Comparison of ENCODE assay signal across 12 cellular contexts in the genomic region with DNA sequence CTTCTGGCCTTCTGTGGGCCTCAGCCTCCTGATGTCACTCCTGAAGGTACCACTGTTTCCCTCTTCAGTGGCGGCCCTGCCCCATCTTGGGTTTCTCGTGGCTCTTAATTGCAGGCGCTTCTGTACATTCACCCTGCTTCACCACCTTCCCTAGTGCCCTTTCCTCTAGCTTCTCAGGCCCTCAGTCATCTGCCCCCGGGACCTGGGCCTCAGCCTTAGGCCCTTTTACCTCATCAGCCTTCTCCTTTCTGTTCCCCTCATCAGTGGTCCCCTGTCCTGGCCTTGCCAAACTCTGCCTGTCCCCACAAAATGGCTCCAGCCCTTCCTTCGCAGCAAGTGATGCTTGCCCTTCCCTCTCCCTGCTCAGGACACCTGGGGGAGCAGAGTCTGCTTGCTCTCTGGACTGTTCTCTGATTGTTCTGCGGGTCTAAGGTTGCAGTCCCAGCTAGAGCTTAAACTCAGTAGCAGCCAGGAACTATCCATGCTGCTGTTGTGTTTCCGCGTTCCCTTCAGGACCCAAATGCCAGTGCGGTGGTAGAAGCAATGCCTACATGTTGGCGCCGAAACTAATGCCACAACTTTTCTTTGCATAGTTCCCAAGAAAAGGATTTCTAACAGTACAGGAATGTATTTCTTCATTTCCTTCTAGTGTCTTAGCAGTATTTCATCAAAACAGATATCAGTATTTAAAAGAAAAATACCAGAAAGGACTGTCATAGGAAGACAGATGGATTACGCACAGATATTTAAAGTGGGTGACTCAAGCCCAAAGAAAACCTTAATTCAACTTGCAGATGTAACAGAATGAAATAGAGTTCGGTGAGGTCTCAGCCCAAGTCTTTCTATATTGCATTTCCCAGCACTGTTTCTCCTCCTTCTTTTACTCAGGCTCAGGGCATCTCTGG. TPM values are rescaled to one million over a fixed set of nuclear protein-coding genes. Genes with fewer than 3 reads are reported as not detected.
A peak's percentile ranks its signal among the peaks of the same experiment; 100 is the strongest.
DNase-seq lines count a peak whose midpoint lies in the region; ATAC-seq and TF ChIP-seq lines count a peak whose summit lies in the region.
"Had no signal": no experiment of that assay in that cellular context is flagged by ENCODE, and none has a peak within 500 bp of the region (broad histone marks: within the 10 kb centered on the region; RNA-seq: fewer than 3 reads in every experiment).

No MANE protein-coding gene starts in this region.

- peaks cover 10% of the 10 kb centered on the region for H4K20me1 ChIP-seq in IMR-90 (ENCODE audit: insufficient read depth, low read length)

- H3K4me3 ChIP-seq in IMR-90 (ENCODE audit: insufficient read depth, low read depth, low read length) = no peak overlapping the region
- H3K4me3 ChIP-seq in brain microvascular endothelial cell (ENCODE audit: low read depth, low read length) = no peak overlapping the region
- H3K4me3 ChIP-seq in mesenchymal stem cell (ENCODE audit: insufficient read depth in 1 of 2, low read depth in 1 of 2, low read length in 2 of 2) = peak overlapping the region in 1 of 2 experiments; percentile 39
- H3K4me3 ChIP-seq in upper lobe of left lung = no peak overlapping the region

- peak overlapping the region; percentile 94 for H2BK20ac ChIP-seq in IMR-90 (ENCODE audit: low read depth, low read length)

- peak overlapping the region; percentile 99 for H3K4ac ChIP-seq in IMR-90 (ENCODE audit: low read depth, low read length)
- H3K4ac ChIP-seq in mesenchymal stem cell (ENCODE audit: low read depth in 1 of 2, low read length in 2 of 2) = no peak overlapping the region

- TF ChIP-seq CTCF in IMR-90 (conservative IDR thresholded peaks at IDR 0.05; ENCODE audit: low read depth, low read length) (no peak), brain microvascular endothelial cell (IDR thresholded peaks at IDR 0.05; ENCODE audit: low read depth, low read length, missing control alignments) (no peak), upper lobe of left lung (IDR thresholded peaks at IDR 0.05) (no peak)

- peak overlapping the region; percentile 98 for H4K91ac ChIP-seq in IMR-90 (ENCODE audit: insufficient read depth, low read depth, low read length)
- H4K91ac ChIP-seq in mesenchymal stem cell (ENCODE audit: low read length) = no peak overlapping the region

- BruUV-seq in IMR-90 (replicated peaks; lab: Mats Ljungman, UMichigan) = no TSS peak

- ATAC-seq in IMR-90 (ENCODE audit: low read depth) (peak; percentile 79), upper lobe of left lung (ENCODE audit: low FRiP score in 2 of 2) (no peak)
- ATAC-seq in activated CD4-positive, CD25-positive, alpha-beta regulatory T cell treated with anti-CD3 and anti-CD28 coated beads, Interleukin-2, amount 50 U/mL, for 24 hours = no peak
- ATAC-seq: left cardiac atrium had no signal

- peak overlapping the region; percentile 64 for H3K4me2 ChIP-seq in IMR-90 (ENCODE audit: low read depth, low read length)
- no peak overlapping the region for H3K4me2 ChIP-seq in mesenchymal stem cell (ENCODE audit: low read length, poor library complexity, severe bottlenecking)

- H2AFZ ChIP-seq in IMR-90 (replicated peaks; ENCODE audit: low read length, poor library complexity) (peak overlapping the region; percentile 73), mesenchymal stem cell (ENCODE audit: low read depth, low read length) (no peak overlapping the region)

- DNase-seq in AG20443 (ENCODE audit: low spot score) (peak; percentile 63), IMR-90 (peak; percentile 96), brain microvascular endothelial cell (peak; percentile 77), mesenchymal stem cell (peak; percentile 83), medulla oblongata (ENCODE audit: extremely low spot score) (no peak), pons (ENCODE audit: low spot score) (no peak), upper lobe of left lung (no peak)
- DNase-seq: activated CD4-positive, alpha-beta memory T cell treated with anti-CD3 and anti-CD28 coated beads for 36 hours; left cardiac atrium; NCI-H1417 treated with DMSO at 0.1 percent for 48 hours; NCI-H748 treated with DMSO at 0.1 percent for 48 hours had no signal

- no peaks in the 10 kb centered on the region for H3K27me3 ChIP-seq in IMR-90 (ENCODE audit: control insufficient read depth, insufficient read depth, low read length)
- H3K27me3 ChIP-seq in brain microvascular endothelial cell (replicated peaks) = no peaks in the 10 kb centered on the region
- H3K27me3 ChIP-seq in mesenchymal stem cell (ENCODE audit: control insufficient read depth in 1 of 2, insufficient read depth in 1 of 2, low read length in 2 of 2) = no peaks in the 10 kb centered on the region
- H3K27me3 ChIP-seq in upper lobe of left lung = no peaks in the 10 kb centered on the region

- POLR2A ChIA-PET in IMR-90 (lab: Charles Lee; ENCODE audit: unreplicated experiment) = no interaction called here

- peak overlapping the region; percentile 88 for H2BK15ac ChIP-seq in IMR-90 (ENCODE audit: low read depth, low read length)
- H2BK15ac ChIP-seq in mesenchymal stem cell (ENCODE audit: low read depth, poor library complexity, severe bottlenecking) = no peak overlapping the region

- peak overlapping the region; percentile 95 for H2AK9ac ChIP-seq in IMR-90 (replicated peaks; ENCODE audit: low read depth, low read length, poor library complexity)

- peak overlapping the region; percentile 88 to 97 for H4K8ac ChIP-seq in IMR-90 (ENCODE audit: low read depth in 2 of 2, low read length in 2 of 2)
- H4K8ac ChIP-seq in mesenchymal stem cell (ENCODE audit: low read length) = no peak overlapping the region

- H3K4me1 ChIP-seq in IMR-90 (ENCODE audit: control insufficient read depth, insufficient read depth, low read length) = peaks cover 26% of the 10 kb centered on the region
- H3K4me1 ChIP-seq in mesenchymal stem cell (ENCODE audit: control insufficient read depth, insufficient read depth, low read depth, low read length) = peaks cover 4% of the 10 kb centered on the region
- peaks cover 0 to 9% (median 7%) of the 10 kb centered on the region in 4 donors for H3K4me1 ChIP-seq in upper lobe of left lung

- H3K79me1 ChIP-seq in IMR-90 (ENCODE audit: low read depth in 1 of 2, low read length in 2 of 2) (peaks cover 19 to 37% of the 10 kb centered on the region in 2 experiments; a peak in 3 of 4 replicates), mesenchymal stem cell (replicated peaks; ENCODE audit: low read length, poor library complexity, severe bottlenecking) (peaks cover 29% of the 10 kb centered on the region)

- H3K9ac ChIP-seq in IMR-90 (ENCODE audit: low read depth, low read length) (peak overlapping the region; percentile 21), mesenchymal stem cell (ENCODE audit: low read length) (peak overlapping the region; percentile 73)

- peak overlapping the region in 1 of 2 experiments; percentile 4 for H2BK12ac ChIP-seq in mesenchymal stem cell (ENCODE audit: low read length in 2 of 2)

- H3K18ac ChIP-seq in IMR-90 (ENCODE audit: low read depth, low read length) = peak overlapping the region; percentile 70
- peak overlapping the region in 1 of 2 experiments; percentile 18 for H3K18ac ChIP-seq in mesenchymal stem cell (ENCODE audit: low read depth in 1 of 2, low read length in 2 of 2)

- H3K23ac ChIP-seq in IMR-90 (ENCODE audit: low read depth, low read length) = peak overlapping the region; percentile 94
- H3K23ac ChIP-seq in mesenchymal stem cell (ENCODE audit: low read length in 2 of 2) = no peak overlapping the region

- TF ChIP-seq POLR2A in IMR-90 (IDR thresholded peaks at IDR 0.05; ENCODE audit: low read depth, low read length) = peak; percentile 53
- no peak for TF ChIP-seq POLR2A in upper lobe of left lung (IDR thresholded peaks at IDR 0.05)

- dilution Hi-C loops in IMR-90 (cut with HindIII; ENCODE audit: low sequenced_read_pairs, unreplicated experiment) = no loop called here

- 85% methylated on average over 7 of the region's 13 CpGs; no CpG with 5 or more reads in 1 of the 2 experiments for whole genome bisulfite sequencing in IMR-90 (ENCODE audit: extremely low coverage in 2 of 2, insufficient read length in 1 of 2), 2 experiments
- 76% methylated on average over 11 of the region's 13 CpGs for WGBS in mesenchymal stem cell
- WGBS in upper lobe of left lung, 2 donors = 86 to 88% methylated on average over 13 of the region's 13 CpGs

- TF ChIP-seq EP300 in upper lobe of left lung (IDR thresholded peaks at IDR 0.05) = no peak

- H3K14ac ChIP-seq in IMR-90 (replicated peaks; ENCODE audit: low read depth, low read length) (peak overlapping the region; percentile 90), mesenchymal stem cell (ENCODE audit: low read length in 2 of 2) (peak overlapping the region in 1 of 2 experiments; percentile 5)

- TF ChIP-seq RAD21 in IMR-90 (IDR thresholded peaks at IDR 0.05; ENCODE audit: low read length) = no peak

- peak overlapping the region; percentile 98 for H2BK120ac ChIP-seq in IMR-90 (ENCODE audit: low read depth, low read length)
- H2BK120ac ChIP-seq in mesenchymal stem cell (ENCODE audit: low read depth, low read length) = no peak overlapping the region

- peak overlapping the region; percentile 51 for H4K5ac ChIP-seq in IMR-90 (ENCODE audit: low read depth, low read length)

- H3K9me1 ChIP-seq in IMR-90 (ENCODE audit: insufficient read depth, low read length) = peaks cover 22% of the 10 kb centered on the region

- H2AK5ac ChIP-seq in IMR-90 (ENCODE audit: low read depth, low read length) (peak overlapping the region; percentile 98), mesenchymal stem cell (ENCODE audit: low read length, severe bottlenecking) (no peak overlapping the region)

- H3K9me3 ChIP-seq in IMR-90 (ENCODE audit: control insufficient read depth, insufficient read depth, low read length) (0 out of 2 replicates have a peak, but pooled peaks cover 4% of the 10 kb centered on the region), mesenchymal stem cell (ENCODE audit: control insufficient read depth, low read length) (peaks cover 7% of the 10 kb centered on the region), upper lobe of left lung (no peaks in the 10 kb centered on the region)

- H2BK5ac ChIP-seq in IMR-90 (ENCODE audit: low read depth, low read length, poor library complexity, severe bottlenecking) = peak overlapping the region; percentile 99
- H2BK5ac ChIP-seq in mesenchymal stem cell (ENCODE audit: low read depth, low read length, poor library complexity, severe bottlenecking) = no peak overlapping the region

- peak overlapping the region; percentile 92 for H3K27ac ChIP-seq in IMR-90 (ENCODE audit: insufficient read depth, low read length)
- H3K27ac ChIP-seq in brain microvascular endothelial cell = peak overlapping the region; percentile 99
- H3K27ac ChIP-seq in mesenchymal stem cell (ENCODE audit: low read length, poor library complexity, severe bottlenecking) = no peak overlapping the region
- no peak overlapping the region for H3K27ac ChIP-seq in upper lobe of left lung

- in situ Hi-C loops in IMR-90 (cut with MboI; ENCODE audit: low sequenced_read_pairs) (no loop called here), brain microvascular endothelial cell (cut with HindIII; ENCODE audit: low pct_ligation_motif_present, low sequenced_read_pairs) (no loop called here)

- intact Hi-C loops in IMR-90 (cut with micrococcal nuclease) = loop anchor here (5.0 kb wide), 2 partner anchors 57 to 147 kb away; partner anchors contain the start of gene PER2

- CTCF ChIA-PET in IMR-90 (lab: Yijun Ruan, JAX) = no interaction called here

- H3K36me3 ChIP-seq in IMR-90 (ENCODE audit: control insufficient read depth, insufficient read depth, low read length) (peaks cover 29% of the 10 kb centered on the region), brain microvascular endothelial cell (replicated peaks) (peaks cover 31% of the 10 kb centered on the region), mesenchymal stem cell (ENCODE audit: control insufficient read depth in 1 of 2, insufficient read depth in 2 of 2, low read depth in 1 of 2, low read length in 2 of 2) (peaks cover 36 to 66% of the 10 kb centered on the region in 2 experiments), upper lobe of left lung (peaks cover 14 to 49% (median 39%) of the 10 kb centered on the region in 4 donors)

- H3K56ac ChIP-seq in IMR-90 (ENCODE audit: extremely low read depth, insufficient read depth, low read length) = peak overlapping the region; percentile 85

RNA-seq across cellular contexts. Expression of gene ASB1, which starts 7.5 kb away (rescaled TPM):
- total RNA-seq in IMR-90 (2012; rRNA removed) (21.4 and 23.5 TPM in 2 replicates), upper lobe of left lung (10 to 100 TPM; 12.7 to 29.4 (median 24.3) TPM)
- 37.3 and 39.6 TPM in 2 replicates for polyA plus RNA-seq in IMR-90 (2012; rRNA removed)
- 29.3 and 37.4 TPM in 2 replicates for polyA plus RNA-seq in IMR-90 (2012; cell fraction: cytosol; rRNA removed)
- 61.9 and 87.8 TPM in 2 replicates for polyA plus RNA-seq in IMR-90 (2012; cell fraction: nucleus; rRNA removed; ENCODE audit: low replicate concordance)
- polyA plus RNA-seq in mesenchymal stem cell (2013, experiment 1 of 2) = 23.1 TPM
- 25.2 TPM for polyA plus RNA-seq in mesenchymal stem cell (2013, experiment 2 of 2)

Comparison
In these comparisons a context has a peak if more than half of its experiments do, and no peak if none do; other contexts are left out.
1. DNase-seq: peak in AG20443 (single experiment), IMR-90 (single experiment), brain microvascular endothelial cell (single experiment) and mesenchymal stem cell (single experiment); none in medulla oblongata (single experiment), pons (single experiment) and upper lobe of left lung (0 of 2).
2. H3K27ac ChIP-seq: peak in IMR-90 (single experiment) and brain microvascular endothelial cell (single experiment); none in mesenchymal stem cell (single experiment) and upper lobe of left lung (0 of 4).